27 cellular contexts compared by ENCODE assay signal in the genomic region with DNA sequence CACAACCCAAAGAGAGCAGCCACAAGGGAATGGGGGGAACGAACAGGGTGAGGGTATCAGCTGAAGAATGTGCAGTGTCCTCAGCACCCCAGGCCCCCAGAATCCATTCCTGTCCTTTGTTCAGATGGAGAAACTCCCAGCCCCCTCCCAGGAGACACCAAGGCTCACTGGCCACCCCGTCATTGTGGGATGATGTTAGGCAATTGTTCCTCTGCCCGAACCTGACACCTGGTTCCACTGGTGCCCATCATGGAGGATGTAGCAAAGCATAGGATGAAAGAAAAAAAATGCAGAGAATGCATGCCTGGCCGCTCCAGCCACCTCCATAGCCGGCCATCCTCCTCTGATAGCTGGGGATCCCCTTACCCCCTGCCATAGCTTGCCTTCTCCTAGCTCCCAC.
"Had no signal": no experiment of that assay in that cellular context is flagged by ENCODE, and none has a peak within 500 bp of the region (broad histone marks: within the 10 kb centered on the region; RNA-seq: fewer than 3 reads in every experiment).

No MANE protein-coding gene starts in this region.

- H3K4me3 ChIP-seq: gastroesophageal sphincter, heart right ventricle, lower lobe of right lung, psoas muscle, sigmoid colon, stomach, thyroid gland had no signal

- FAIRE-seq: islet of Langerhans had no signal

- ATAC-seq: esophagus mucosa; foreskin keratinocyte; gastroesophageal sphincter; heart right ventricle; left colon; left ventricle myocardium superior; lower lobe of right lung; natural killer cell treated with Interleukin-12 subunit alpha and Interleukin-12 subunit beta and Interleukin-15 and Interleukin-18, amount 100 ng/mL, for 72 hours; psoas muscle; right cardiac atrium; stimulated activated effector memory CD8-positive, alpha-beta T cell treated with anti-CD3 and anti-CD28 coated beads, Interleukin-12 subunit alpha, Interleukin-12 subunit beta, amount 100 ng/mL, for 72 hours had no signal

- DNase-seq: central memory CD4-positive, alpha-beta T cell; cortex of kidney; effector CD4-positive, alpha-beta T cell; foreskin keratinocyte; glutamatergic neuron; heart right ventricle; hippocampal formation; kidney glomerular epithelial cell; left colon; left ventricle myocardium superior; lower lobe of right lung; naive B cell; psoas muscle; right cardiac atrium; sigmoid colon; stimulated activated CD4-positive, alpha-beta T cell treated with anti-CD3 and anti-CD28 coated beads, Interleukin-2, amount 100 ng/mL, for 24 hours; stimulated activated CD4-positive, alpha-beta T cell treated with anti-CD3 and anti-CD28 coated beads, Interleukin-4, amount 100 ng/mL, for 24 hours; stimulated activated naive CD4-positive, alpha-beta T cell treated with Interleukin-2 at 50 U/mL for 16 hours; stomach; thyroid gland; trophoblast cell had no signal

- H3K27me3 ChIP-seq: foreskin keratinocyte, gastroesophageal sphincter, sigmoid colon, thyroid gland had no signal

- H3K27ac ChIP-seq: epithelial cell of prostate, foreskin keratinocyte, gastroesophageal sphincter, heart right ventricle, lower lobe of right lung, psoas muscle, sigmoid colon, stomach, thyroid gland had no signal

- H3K9me3 ChIP-seq: gastroesophageal sphincter, heart right ventricle, lower lobe of right lung, psoas muscle, sigmoid colon, stomach, thyroid gland had no signal

- H3K4me1 ChIP-seq: foreskin keratinocyte, heart right ventricle, psoas muscle, thyroid gland had no signal

- H3K36me3 ChIP-seq: gastroesophageal sphincter, heart right ventricle, lower lobe of right lung, sigmoid colon, stomach, thyroid gland had no signal
